In the genomic region with DNA sequence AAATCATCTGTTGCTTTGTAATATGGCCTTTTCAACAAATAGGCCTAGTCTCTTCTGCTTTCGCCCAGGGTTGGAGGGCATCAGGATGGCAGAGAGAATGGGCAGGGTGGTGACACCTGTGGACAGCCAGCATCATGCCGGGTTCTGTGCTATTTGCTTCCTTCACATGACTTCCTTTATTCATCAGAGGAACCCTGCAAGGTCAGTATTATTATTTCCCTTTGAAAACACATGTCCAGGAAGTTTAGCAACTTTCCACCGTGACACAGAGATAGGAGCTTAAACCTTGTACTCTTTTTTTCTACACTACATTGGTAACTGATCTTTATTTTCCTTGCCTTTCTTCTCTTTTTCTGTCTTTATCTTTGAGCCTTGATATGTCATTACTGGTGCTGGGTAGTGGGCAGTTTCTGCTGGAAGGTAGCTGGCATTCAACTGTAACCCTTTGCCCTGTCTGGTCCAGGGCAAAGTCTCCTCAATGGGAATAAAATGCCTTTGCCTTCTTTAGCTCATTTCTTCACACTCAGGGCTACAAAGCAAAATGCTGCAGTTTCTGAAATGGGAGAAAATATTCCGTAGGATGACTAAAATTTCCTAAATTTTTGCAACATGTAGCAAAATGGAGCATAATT, we compare ENCODE assay signal across 1 cellular context.
TF ChIP-seq lines count a peak whose summit lies in the region.

No MANE protein-coding gene starts in this region.

TF ChIP-seq in HepG2, 621 proteins besides CTCF, POLR2A, EP300 and RAD21 (continued from another document and continues in another):
- TF ChIP-seq ATF3 (CRISPR knock-in tag; IDR thresholded peaks at IDR 0.05) (no peak), ZNF510 (CRISPR knock-in tag; IDR thresholded peaks at IDR 0.05; ENCODE audit: low read depth) (no peak), ZNF598 (CRISPR knock-in tag; IDR thresholded peaks at IDR 0.05; ENCODE audit: borderline replicate concordance) (no peak), ZNF761 (CRISPR knock-in tag; conservative IDR thresholded peaks at IDR 0.05) (no peak), REST (IDR thresholded peaks at IDR 0.05; ENCODE audit: borderline replicate concordance in 1 of 2, low read depth in 1 of 2, low read length in 2 of 2) (peak in 1 of 2 experiments; percentile 58; a peak in 1 of 4 replicates), ZNF343 (CRISPR knock-in tag; IDR thresholded peaks at IDR 0.05) (no peak), ZNF30 (CRISPR knock-in tag; IDR thresholded peaks at IDR 0.05) (no peak), FOSL2 (CRISPR knock-in tag; IDR thresholded peaks at IDR 0.05) (peak; percentile 45; the same call in 1 of the 2 replicates), CEBPG (CRISPR knock-in tag; IDR thresholded peaks at IDR 0.05) (peak; percentile 83), IRX3 (CRISPR knock-in tag; IDR thresholded peaks at IDR 0.05; ENCODE audit: borderline replicate concordance, low read depth) (no peak), RNF2 (conservative IDR thresholded peaks at IDR 0.05; ENCODE audit: low read depth) (no peak), ZNF556 (CRISPR knock-in tag; IDR thresholded peaks at IDR 0.05; ENCODE audit: borderline replicate concordance) (no peak), SCMH1 (CRISPR knock-in tag; IDR thresholded peaks at IDR 0.05; ENCODE audit: borderline replicate concordance) (no peak), GFI1 (CRISPR knock-in tag; IDR thresholded peaks at IDR 0.05; ENCODE audit: borderline replicate concordance) (no peak), ZKSCAN1 (IDR thresholded peaks at IDR 0.05; ENCODE audit: low read length) (no peak), NFE2L2 (IDR thresholded peaks at IDR 0.05; ENCODE audit: low read length) (no peak), PPARG (CRISPR knock-in tag; conservative IDR thresholded peaks at IDR 0.05) (peak; percentile 89), ZFP82 (CRISPR knock-in tag; IDR thresholded peaks at IDR 0.05; ENCODE audit: borderline replicate concordance) (no peak), RXRA (CRISPR knock-in tag; IDR thresholded peaks at IDR 0.05) (no peak; the same call in 1 of the 2 replicates), STAT5B (CRISPR knock-in tag; IDR thresholded peaks at IDR 0.05) (no peak), TFDP1 (CRISPR knock-in tag; IDR thresholded peaks at IDR 0.05; ENCODE audit: borderline replicate concordance) (peak; percentile 16; the same call in 1 of the 2 replicates), FOXA1 (IDR thresholded peaks at IDR 0.05) (no peak), FOXA1 (CRISPR knock-in tag; IDR thresholded peaks at IDR 0.05) (peak; percentile 24; the same call in 1 of the 2 replicates), NCOA2 (CRISPR knock-in tag; IDR thresholded peaks at IDR 0.05) (peak; percentile 92), RXRB (CRISPR knock-in tag; IDR thresholded peaks at IDR 0.05; ENCODE audit: borderline replicate concordance) (peak; percentile 82; the same call in 1 of the 2 replicates), ZNF329 (CRISPR knock-in tag; IDR thresholded peaks at IDR 0.05; ENCODE audit: low read depth) (no peak), NFE2 (CRISPR knock-in tag; IDR thresholded peaks at IDR 0.05) (no peak), GATAD1 (CRISPR knock-in tag; IDR thresholded peaks at IDR 0.05) (no peak), ZNF619 (CRISPR knock-in tag; IDR thresholded peaks at IDR 0.05) (no peak), ZBTB3 (CRISPR knock-in tag; IDR thresholded peaks at IDR 0.05; ENCODE audit: borderline replicate concordance, low read depth) (no peak), STAG1 (CRISPR knock-in tag; IDR thresholded peaks at IDR 0.05) (0 out of 2 replicates have a peak, but pooled peaks have one; percentile 4), MED1 (CRISPR knock-in tag; IDR thresholded peaks at IDR 0.05) (peak; percentile 100), ELF3 (CRISPR knock-in tag; IDR thresholded peaks at IDR 0.05) (peak; percentile 96), DMTF1 (CRISPR knock-in tag; IDR thresholded peaks at IDR 0.05) (no peak), TCF7 (IDR thresholded peaks at IDR 0.05; ENCODE audit: low read depth) (peak; percentile 85), NFATC3 (CRISPR knock-in tag; IDR thresholded peaks at IDR 0.05) (no peak), RARA (CRISPR knock-in tag; IDR thresholded peaks at IDR 0.05) (peak; percentile 91), RELA (CRISPR knock-in tag; IDR thresholded peaks at IDR 0.05) (no peak), ZNF44 (CRISPR knock-in tag; IDR thresholded peaks at IDR 0.05) (no peak), FOXP1 (IDR thresholded peaks at IDR 0.05) (no peak), FOXP1 (CRISPR knock-in tag; IDR thresholded peaks at IDR 0.05) (peak; percentile 59), TAF15 (IDR thresholded peaks at IDR 0.05; ENCODE audit: low read depth, low read length, poor library complexity, severe bottlenecking) (no peak), ZNF747 (CRISPR knock-in tag; IDR thresholded peaks at IDR 0.05; ENCODE audit: borderline replicate concordance) (no peak), TBP (CRISPR knock-in tag; IDR thresholded peaks at IDR 0.05) (no peak), ERF (CRISPR knock-in tag; IDR thresholded peaks at IDR 0.05) (peak; percentile 51; the same call in 1 of the 2 replicates), ONECUT2 (CRISPR knock-in tag; IDR thresholded peaks at IDR 0.05) (no peak), GTF3A (CRISPR knock-in tag; conservative IDR thresholded peaks at IDR 0.05) (no peak), NFYC (CRISPR knock-in tag; IDR thresholded peaks at IDR 0.05) (no peak), SALL2 (CRISPR knock-in tag; IDR thresholded peaks at IDR 0.05) (no peak), HOXA9 (CRISPR knock-in tag; IDR thresholded peaks at IDR 0.05; ENCODE audit: borderline replicate concordance) (no peak)
- TF ChIP-seq, protein P1, sequence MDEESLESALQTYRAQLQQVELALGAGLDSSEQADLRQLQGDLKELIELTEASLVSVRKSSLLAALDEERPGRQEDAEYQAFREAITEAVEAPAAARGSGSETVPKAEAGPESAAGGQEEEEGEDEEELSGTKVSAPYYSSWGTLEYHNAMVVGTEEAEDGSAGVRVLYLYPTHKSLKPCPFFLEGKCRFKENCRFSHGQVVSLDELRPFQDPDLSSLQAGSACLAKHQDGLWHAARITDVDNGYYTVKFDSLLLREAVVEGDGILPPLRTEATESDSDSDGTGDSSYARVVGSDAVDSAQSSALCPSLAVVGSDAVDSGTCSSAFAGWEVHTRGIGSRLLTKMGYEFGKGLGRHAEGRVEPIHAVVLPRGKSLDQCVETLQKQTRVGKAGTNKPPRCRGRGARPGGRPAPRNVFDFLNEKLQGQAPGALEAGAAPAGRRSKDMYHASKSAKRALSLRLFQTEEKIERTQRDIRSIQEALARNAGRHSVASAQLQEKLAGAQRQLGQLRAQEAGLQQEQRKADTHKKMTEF (CRISPR knock-in tag; IDR thresholded peaks at IDR 0.05), result peak; percentile 70
- TF ChIP-seq, protein P2, sequence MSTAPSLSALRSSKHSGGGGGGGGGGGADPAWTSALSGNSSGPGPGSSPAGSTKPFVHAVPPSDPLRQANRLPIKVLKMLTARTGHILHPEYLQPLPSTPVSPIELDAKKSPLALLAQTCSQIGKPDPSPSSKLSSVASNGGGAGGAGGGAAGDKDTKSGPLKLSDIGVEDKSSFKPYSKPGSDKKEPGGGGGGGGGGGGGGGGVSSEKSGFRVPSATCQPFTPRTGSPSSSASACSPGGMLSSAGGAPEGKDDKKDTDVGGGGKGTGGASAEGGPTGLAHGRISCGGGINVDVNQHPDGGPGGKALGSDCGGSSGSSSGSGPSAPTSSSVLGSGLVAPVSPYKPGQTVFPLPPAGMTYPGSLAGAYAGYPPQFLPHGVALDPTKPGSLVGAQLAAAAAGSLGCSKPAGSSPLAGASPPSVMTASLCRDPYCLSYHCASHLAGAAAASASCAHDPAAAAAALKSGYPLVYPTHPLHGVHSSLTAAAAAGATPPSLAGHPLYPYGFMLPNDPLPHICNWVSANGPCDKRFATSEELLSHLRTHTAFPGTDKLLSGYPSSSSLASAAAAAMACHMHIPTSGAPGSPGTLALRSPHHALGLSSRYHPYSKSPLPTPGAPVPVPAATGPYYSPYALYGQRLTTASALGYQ (CRISPR knock-in tag; IDR thresholded peaks at IDR 0.05), result peak; percentile 71; the same call in 1 of the 2 replicates
- TF ChIP-seq, protein P3, sequence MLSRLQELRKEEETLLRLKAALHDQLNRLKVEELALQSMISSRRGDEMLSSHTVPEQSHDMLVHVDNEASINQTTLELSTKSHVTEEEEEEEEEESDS (CRISPR knock-in tag; IDR thresholded peaks at IDR 0.05; ENCODE audit: borderline replicate concordance), result no peak
- TF ChIP-seq, protein P4, sequence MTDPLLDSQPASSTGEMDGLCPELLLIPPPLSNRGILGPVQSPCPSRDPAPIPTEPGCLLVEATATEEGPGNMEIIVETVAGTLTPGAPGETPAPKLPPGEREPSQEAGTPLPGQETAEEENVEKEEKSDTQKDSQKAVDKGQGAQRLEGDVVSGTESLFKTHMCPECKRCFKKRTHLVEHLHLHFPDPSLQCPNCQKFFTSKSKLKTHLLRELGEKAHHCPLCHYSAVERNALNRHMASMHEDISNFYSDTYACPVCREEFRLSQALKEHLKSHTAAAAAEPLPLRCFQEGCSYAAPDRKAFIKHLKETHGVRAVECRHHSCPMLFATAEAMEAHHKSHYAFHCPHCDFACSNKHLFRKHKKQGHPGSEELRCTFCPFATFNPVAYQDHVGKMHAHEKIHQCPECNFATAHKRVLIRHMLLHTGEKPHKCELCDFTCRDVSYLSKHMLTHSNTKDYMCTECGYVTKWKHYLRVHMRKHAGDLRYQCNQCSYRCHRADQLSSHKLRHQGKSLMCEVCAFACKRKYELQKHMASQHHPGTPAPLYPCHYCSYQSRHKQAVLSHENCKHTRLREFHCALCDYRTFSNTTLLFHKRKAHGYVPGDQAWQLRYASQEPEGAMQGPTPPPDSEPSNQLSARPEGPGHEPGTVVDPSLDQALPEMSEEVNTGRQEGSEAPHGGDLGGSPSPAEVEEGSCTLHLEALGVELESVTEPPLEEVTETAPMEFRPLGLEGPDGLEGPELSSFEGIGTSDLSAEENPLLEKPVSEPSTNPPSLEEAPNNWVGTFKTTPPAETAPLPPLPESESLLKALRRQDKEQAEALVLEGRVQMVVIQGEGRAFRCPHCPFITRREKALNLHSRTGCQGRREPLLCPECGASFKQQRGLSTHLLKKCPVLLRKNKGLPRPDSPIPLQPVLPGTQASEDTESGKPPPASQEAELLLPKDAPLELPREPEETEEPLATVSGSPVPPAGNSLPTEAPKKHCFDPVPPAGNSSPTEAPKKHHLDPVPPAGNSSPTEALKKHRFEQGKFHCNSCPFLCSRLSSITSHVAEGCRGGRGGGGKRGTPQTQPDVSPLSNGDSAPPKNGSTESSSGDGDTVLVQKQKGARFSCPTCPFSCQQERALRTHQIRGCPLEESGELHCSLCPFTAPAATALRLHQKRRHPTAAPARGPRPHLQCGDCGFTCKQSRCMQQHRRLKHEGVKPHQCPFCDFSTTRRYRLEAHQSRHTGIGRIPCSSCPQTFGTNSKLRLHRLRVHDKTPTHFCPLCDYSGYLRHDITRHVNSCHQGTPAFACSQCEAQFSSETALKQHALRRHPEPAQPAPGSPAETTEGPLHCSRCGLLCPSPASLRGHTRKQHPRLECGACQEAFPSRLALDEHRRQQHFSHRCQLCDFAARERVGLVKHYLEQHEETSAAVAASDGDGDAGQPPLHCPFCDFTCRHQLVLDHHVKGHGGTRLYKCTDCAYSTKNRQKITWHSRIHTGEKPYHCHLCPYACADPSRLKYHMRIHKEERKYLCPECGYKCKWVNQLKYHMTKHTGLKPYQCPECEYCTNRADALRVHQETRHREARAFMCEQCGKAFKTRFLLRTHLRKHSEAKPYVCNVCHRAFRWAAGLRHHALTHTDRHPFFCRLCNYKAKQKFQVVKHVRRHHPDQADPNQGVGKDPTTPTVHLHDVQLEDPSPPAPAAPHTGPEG (CRISPR knock-in tag; IDR thresholded peaks at IDR 0.05), result no peak
